8 cellular contexts compared by ENCODE assay signal in the genomic region with DNA sequence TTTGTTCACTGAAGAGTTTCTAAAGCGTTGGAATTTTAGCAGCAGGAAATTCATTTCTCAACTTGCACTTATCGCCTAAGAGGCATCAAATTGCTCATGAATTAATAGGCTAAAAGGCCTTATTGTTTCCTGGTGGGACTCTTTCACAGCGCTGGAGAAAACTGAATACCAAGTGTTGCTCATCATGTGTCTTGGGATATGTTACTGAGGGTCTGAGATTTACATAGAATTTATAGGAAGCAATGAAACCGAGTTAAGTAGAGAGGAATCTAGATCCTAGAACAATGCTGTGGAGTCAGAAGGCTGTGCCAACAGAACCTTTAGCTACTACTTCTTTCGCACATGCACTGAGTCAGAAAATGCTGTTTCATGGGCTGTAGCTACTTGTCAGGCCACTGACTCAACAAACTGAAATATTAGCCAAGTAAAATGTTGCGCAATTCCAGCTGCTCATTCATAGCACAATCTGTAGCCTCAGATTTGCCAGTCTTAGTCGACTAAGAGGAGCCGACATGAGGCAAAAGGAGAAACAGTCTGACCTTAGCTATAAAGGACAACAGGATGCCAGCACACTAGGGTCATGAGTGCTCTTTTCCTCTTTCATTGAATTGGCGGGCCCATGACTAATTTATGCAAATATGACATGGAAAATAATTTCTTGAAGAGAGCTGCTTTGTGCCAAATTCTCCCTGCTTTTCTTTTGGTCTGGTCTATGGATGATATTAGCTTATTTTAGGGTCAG. TPM values are rescaled to one million over a fixed set of nuclear protein-coding genes. Genes with fewer than 3 reads are reported as not detected.
DNase-seq lines count a peak whose midpoint lies in the region; ATAC-seq and TF ChIP-seq lines count a peak whose summit lies in the region.

No MANE protein-coding gene starts in this region.

- H3K4me3 Mint-ChIP-seq in activated naive CD8-positive, alpha-beta T cell treated with anti-CD3 and anti-CD28 coated beads, Interleukin-2, amount 50 U/mL, for 24 hours, result no peak overlapping the region
- H3K4me3 Mint-ChIP-seq in activated naive CD8-positive, alpha-beta T cell treated with anti-CD3 and anti-CD28 coated beads for 36 hours, result no peak overlapping the region

- POLR2A ChIA-PET in PC-3 (lab: Charles Lee; ENCODE audit: unreplicated experiment), result interaction anchor here (0.5 to 1.4 kb wide), 6 partner anchors 12 to 474 kb away, joined by 3 to 17 read pairs (median 6); no protein-coding TSS in a partner anchor

- no peaks in the 10 kb centered on the region for H3K4me1 Mint-ChIP-seq in activated naive CD8-positive, alpha-beta T cell treated with anti-CD3 and anti-CD28 coated beads, Interleukin-2, amount 50 U/mL, for 24 hours
- no peaks in the 10 kb centered on the region for H3K4me1 Mint-ChIP-seq in activated naive CD8-positive, alpha-beta T cell treated with anti-CD3 and anti-CD28 coated beads for 36 hours

- peak; percentile 78 for ATAC-seq in activated naive CD8-positive, alpha-beta T cell treated with anti-CD3 and anti-CD28 coated beads, Interleukin-2, amount 50 U/mL, for 24 hours
- ATAC-seq in PC-3 (peak; percentile 62), GM21526 (IDR thresholded peaks at IDR 0.05; ENCODE audit: low FRiP score, unreplicated experiment) (no peak)

- no TSS peak for BruUV-seq in PC-3 (replicated peaks; lab: Mats Ljungman, UMichigan)

- H3K4me3 ChIP-seq in PC-3 (ENCODE audit: low read length), result 0 out of 2 replicates have a peak overlapping the region, but pooled peaks have one; percentile 6

- H4K20me1 ChIP-seq in PC-3 (ENCODE audit: low read length), result no peaks in the 10 kb centered on the region

- H3K36me3 Mint-ChIP-seq in activated naive CD8-positive, alpha-beta T cell treated with anti-CD3 and anti-CD28 coated beads, Interleukin-2, amount 50 U/mL, for 24 hours (ENCODE audit: low read depth), result no peaks in the 10 kb centered on the region
- H3K36me3 Mint-ChIP-seq in activated naive CD8-positive, alpha-beta T cell treated with anti-CD3 and anti-CD28 coated beads for 36 hours, result no peaks in the 10 kb centered on the region

- no peaks in the 10 kb centered on the region for H3K79me2 ChIP-seq in PC-3 (ENCODE audit: low read length)

- peak overlapping the region; percentile 56 for H3K4me2 ChIP-seq in PC-3 (ENCODE audit: low read length)

- no peaks in the 10 kb centered on the region for H3K9me2 ChIP-seq in PC-3 (replicated peaks; ENCODE audit: low read length)

- H3K36me3 ChIP-seq in PC-3 (ENCODE audit: low read depth, low read length), result no peaks in the 10 kb centered on the region

- H3K9me3 ChIP-seq in PC-3 (ENCODE audit: low read length), result no peaks in the 10 kb centered on the region

- no peak overlapping the region for H2AFZ ChIP-seq in PC-3 (ENCODE audit: low read length)

- H3K9ac ChIP-seq in PC-3 (ENCODE audit: low read length), result peak overlapping the region; percentile 97

- H3K27ac ChIP-seq in PC-3 (ENCODE audit: low read length), result peak overlapping the region; percentile 96

- no peak for DNase-seq in activated naive CD8-positive, alpha-beta T cell treated with anti-CD3 and anti-CD28 coated beads, Interleukin-2, amount 50 U/mL, for 24 hours
- no peak for DNase-seq in activated naive CD8-positive, alpha-beta T cell treated with anti-CD3 and anti-CD28 coated beads for 36 hours
- DNase-seq in PC-3 (peak; percentile 100), epidermal melanocyte (ENCODE audit: insufficient read length, low spot score) (peak; percentile 50), myocyte (ENCODE audit: low read depth) (peak; percentile 94), NCI-H146 treated with DMSO at 0.1 percent for 48 hours (lab: John Stamatoyannopoulos, UW; ENCODE audit: unreplicated experiment) (no peak), NCI-H2227 treated with DMSO at 0.1 percent for 48 hours (lab: John Stamatoyannopoulos, UW) (no peak)

- peaks cover 80% of the 10 kb centered on the region for H3K4me1 ChIP-seq in PC-3 (ENCODE audit: insufficient read depth, low read length)

- no peak for TF ChIP-seq CTCF in PC-3 (conservative IDR thresholded peaks at IDR 0.05; ENCODE audit: low read depth, low read length)

- H3K27me3 ChIP-seq in PC-3 (ENCODE audit: low read length), result no peaks in the 10 kb centered on the region

- peaks cover 35% of the 10 kb centered on the region for H3F3A ChIP-seq in PC-3 (ENCODE audit: low read length, unreplicated experiment)

- no peaks in the 10 kb centered on the region for H3K9me3 Mint-ChIP-seq in activated naive CD8-positive, alpha-beta T cell treated with anti-CD3 and anti-CD28 coated beads, Interleukin-2, amount 50 U/mL, for 24 hours
- no peaks in the 10 kb centered on the region for H3K9me3 Mint-ChIP-seq in activated naive CD8-positive, alpha-beta T cell treated with anti-CD3 and anti-CD28 coated beads for 36 hours

- CTCF ChIA-PET in PC-3 (lab: Charles Lee), result interaction anchor here (0.8 kb wide), 2 partner anchors 22 to 160 kb away, joined by 3 read pairs; no protein-coding TSS in a partner anchor

- intact Hi-C loops in PC-3 (cut with micrococcal nuclease), result loop anchor here (1.0 to 5.0 kb wide), 4 partner anchors 14 to 42 kb away; no protein-coding TSS in a partner anchor

- H3K27ac Mint-ChIP-seq in activated naive CD8-positive, alpha-beta T cell treated with anti-CD3 and anti-CD28 coated beads, Interleukin-2, amount 50 U/mL, for 24 hours, result no peak overlapping the region
- no peak overlapping the region for H3K27ac Mint-ChIP-seq in activated naive CD8-positive, alpha-beta T cell treated with anti-CD3 and anti-CD28 coated beads for 36 hours

- H3K27me3 Mint-ChIP-seq in activated naive CD8-positive, alpha-beta T cell treated with anti-CD3 and anti-CD28 coated beads, Interleukin-2, amount 50 U/mL, for 24 hours, result no peaks in the 10 kb centered on the region
- H3K27me3 Mint-ChIP-seq in activated naive CD8-positive, alpha-beta T cell treated with anti-CD3 and anti-CD28 coated beads for 36 hours, result peaks cover 6% of the 10 kb centered on the region

RNA-seq across cellular contexts. Expression of gene CXCL8, which starts 35.9 kb away (rescaled TPM):
- total RNA-seq in activated naive CD8-positive, alpha-beta T cell treated with anti-CD3 and anti-CD28 coated beads for 36 hours, result under 1 TPM; 0.31 to 0.38 TPM
- total RNA-seq in PC-3 (2014; rRNA removed) (360 and 477 TPM in 2 replicates), myocyte (2.1 and 2.8 TPM in 2 replicates)
- polyA plus RNA-seq in myocyte (2012), result 0.20 TPM

Comparison
In these comparisons a context has a peak if more than half of its experiments do, and no peak if none do; other contexts are left out.
1. DNase-seq: peak in PC-3 (single experiment), epidermal melanocyte (single experiment) and myocyte (single experiment); none in activated naive CD8-positive, alpha-beta T cell treated with anti-CD3 and anti-CD28 coated beads, Interleukin-2, amount 50 U/mL, for 24 hours (single experiment), activated naive CD8-positive, alpha-beta T cell treated with anti-CD3 and anti-CD28 coated beads for 36 hours (single experiment), NCI-H146 treated with DMSO at 0.1 percent for 48 hours (single experiment) and NCI-H2227 treated with DMSO at 0.1 percent for 48 hours (single experiment).
2. RNA of gene CXCL8, which starts 35.9 kb away (total RNA-seq): 360 to 477 TPM in PC-3; 2.1 to 2.8 TPM in myocyte and 0.31 to 0.38 TPM in activated naive CD8-positive, alpha-beta T cell treated with anti-CD3 and anti-CD28 coated beads for 36 hours; every median in the first group is over 10 times any median in the second.